Comparison of ENCODE assay signal across 8 cellular contexts in the genomic region with DNA sequence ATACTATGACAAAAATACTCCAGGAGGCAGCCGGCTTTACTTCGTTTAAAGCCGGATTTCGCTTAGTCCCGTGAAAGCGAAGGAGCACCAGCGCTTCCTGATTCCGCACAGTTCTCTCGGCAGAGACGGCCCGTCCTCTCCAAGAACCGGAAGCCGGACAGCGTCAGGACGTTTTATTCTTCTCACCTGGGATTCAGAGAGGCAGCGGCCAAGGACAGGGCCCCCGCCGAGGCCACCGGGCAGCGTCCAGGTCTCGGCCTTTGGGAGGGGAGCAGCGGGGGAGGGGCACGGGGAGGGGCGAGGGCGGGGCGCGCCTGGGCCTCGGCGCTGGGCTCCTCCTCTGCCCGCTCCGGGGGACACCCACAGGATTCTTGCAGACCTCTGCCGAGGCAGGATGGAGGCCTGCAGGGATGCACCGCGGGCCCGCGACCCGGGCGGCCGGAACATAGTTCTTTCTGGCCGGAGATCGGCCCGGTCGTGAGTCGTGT. TPM values are rescaled to one million over a fixed set of nuclear protein-coding genes. Genes with fewer than 3 reads are reported as not detected.
DNase-seq lines count a peak whose midpoint lies in the region; ATAC-seq and TF ChIP-seq lines count a peak whose summit lies in the region.

No MANE protein-coding gene starts in this region.

- no peaks in the 10 kb centered on the region for H3K27me3 Mint-ChIP-seq in mesothelial cell of epicardium (ENCODE audit: low read depth)

- H3K4me1 Mint-ChIP-seq in mesothelial cell of epicardium: peaks cover 39% of the 10 kb centered on the region

- no peaks in the 10 kb centered on the region for H3K9me3 ChIP-seq in thymus (ENCODE audit: control insufficient read depth)

- POLR2A ChIA-PET in BJ (lab: Charles Lee): interaction anchor here (0.6 kb wide), 1 partner anchor 135 kb away, joined by 3 read pairs; no protein-coding TSS in a partner anchor

- DNase-seq in BJ (ENCODE audit: low read depth) (no peak), activated T-cell treated with anti-CD3 and anti-CD28 coated beads for 48 hours (ENCODE audit: low read depth) (peak; percentile 54), epithelial cell of proximal tubule (ENCODE audit: low read depth) (no peak), mesothelial cell of epicardium (ENCODE audit: low spot score in 2 of 2, unreplicated experiment in 2 of 2) (peak in 1 of 2 experiments; percentile 51)
- DNase-seq in Jurkat, Clone E6-1 (ENCODE audit: low read depth, low spot score): no peak

- CTCF ChIA-PET in BJ (lab: Yijun Ruan, JAX): no interaction called here

- H3K4me1 ChIP-seq in thymus (ENCODE audit: control insufficient read depth, insufficient read depth, low read length): peaks cover 30% of the 10 kb centered on the region

- peak overlapping the region; percentile 90 for H3K4me3 Mint-ChIP-seq in mesothelial cell of epicardium

- H3K4me3 ChIP-seq in BJ (ENCODE audit: low read depth, low read length): peak overlapping the region; percentile 42
- H3K4me3 ChIP-seq in Jurkat, Clone E6-1 (ENCODE audit: low read length): peak overlapping the region; percentile 40
- peak overlapping the region; percentile 57 for H3K4me3 ChIP-seq in epithelial cell of proximal tubule (ENCODE audit: low read depth, low read length)
- peak overlapping the region; percentile 92 for H3K4me3 ChIP-seq in thymus (ENCODE audit: low read length)

- no peaks in the 10 kb centered on the region for H3K36me3 Mint-ChIP-seq in mesothelial cell of epicardium

- H3K9me3 Mint-ChIP-seq in mesothelial cell of epicardium: no peaks in the 10 kb centered on the region

- peak overlapping the region; percentile 81 for H3K27ac ChIP-seq in thymus (ENCODE audit: low read depth)

- WGBS in thymus: under 1% methylated on average over 44 of the region's 44 CpGs

- TF ChIP-seq CTCF in BJ (IDR thresholded peaks at IDR 0.05; ENCODE audit: insufficient read depth, low read depth, low read length): no peak
- TF ChIP-seq CTCF in epithelial cell of proximal tubule (conservative IDR thresholded peaks at IDR 0.05; ENCODE audit: low read depth, low read length): no peak
- no peak for TF ChIP-seq CTCF in mesothelial cell of epicardium (IDR thresholded peaks at IDR 0.05; ENCODE audit: unreplicated experiment)

- H3K36me3 ChIP-seq in BJ (ENCODE audit: control insufficient read depth, insufficient read depth, low read length) (peaks cover 1% of the 10 kb centered on the region; the same call in 1 of the 2 replicates), thymus (ENCODE audit: control insufficient read depth, insufficient read depth) (peaks cover 5% of the 10 kb centered on the region)

- H3K27me3 ChIP-seq in BJ (ENCODE audit: control insufficient read depth, insufficient read depth, low read length): no peaks in the 10 kb centered on the region
- H3K27me3 ChIP-seq in thymus (ENCODE audit: control insufficient read depth, insufficient read depth): no peaks in the 10 kb centered on the region

- ATAC-seq in GM21423 (IDR thresholded peaks at IDR 0.05; ENCODE audit: unreplicated experiment) (no peak), GM21619 (IDR thresholded peaks at IDR 0.05; ENCODE audit: unreplicated experiment) (no peak)

- H3K27ac Mint-ChIP-seq in mesothelial cell of epicardium: peak overlapping the region; percentile 96

RNA-seq across cellular contexts. Expression of a gene that starts 2.8 kb away (rescaled TPM):
- polyA plus RNA-seq in BJ (2011; rRNA removed) (18.0 and 19.8 TPM in 2 replicates), thymus (33.2 TPM)
- 17.4 and 19.3 TPM in 2 replicates for polyA minus RNA-seq in BJ (2011; rRNA and poly(A)+ RNA removed)
- 58.1 TPM for polyA plus RNA-seq in Jurkat, Clone E6-1 (2012; ENCODE audit: insufficient read depth, insufficient read length)
- total RNA-seq in epithelial cell of proximal tubule (26.9 and 32.3 TPM in 2 replicates), mesothelial cell of epicardium (70.3 to 73.1 TPM (median 70.5 TPM) in 3 replicates)

RNA-seq across cellular contexts. Expression of a gene that starts 8.9 kb away (rescaled TPM):
- polyA plus RNA-seq in BJ (2011; rRNA removed) (23.1 and 23.4 TPM in 2 replicates), thymus (24.0 TPM)
- polyA minus RNA-seq in BJ (2011; rRNA and poly(A)+ RNA removed): 25.7 and 28.1 TPM in 2 replicates
- 23.3 TPM for polyA plus RNA-seq in Jurkat, Clone E6-1 (2012; ENCODE audit: insufficient read depth, insufficient read length)
- total RNA-seq in epithelial cell of proximal tubule (23.2 and 23.6 TPM in 2 replicates), mesothelial cell of epicardium (57.8 to 59.2 TPM (median 57.9 TPM) in 3 replicates)

RNA-seq across cellular contexts. Expression of a gene that starts 23.4 kb away (rescaled TPM):
- 14.4 and 30.8 TPM in 2 replicates for polyA plus RNA-seq in BJ (2011; rRNA removed)
- 8.0 and 13.9 TPM in 2 replicates for polyA minus RNA-seq in BJ (2011; rRNA and poly(A)+ RNA removed)
- 3.1 TPM for polyA plus RNA-seq in Jurkat, Clone E6-1 (2012; ENCODE audit: insufficient read depth, insufficient read length)
- 17.4 and 19.5 TPM in 2 replicates for total RNA-seq in epithelial cell of proximal tubule
- 5.3 to 7.1 TPM (median 5.7 TPM) in 3 replicates for total RNA-seq in mesothelial cell of epicardium
- polyA plus RNA-seq in thymus: 10.0 TPM

Comparison
In these comparisons a context has a peak if more than half of its experiments do, and no peak if none do; other contexts are left out.
1. H3K4me3 ChIP-seq: peak in every context shown above with its lines; median percentile 92 in thymus; 57 in epithelial cell of proximal tubule; 42 in BJ; 40 in Jurkat, Clone E6-1.